In the genomic region with DNA sequence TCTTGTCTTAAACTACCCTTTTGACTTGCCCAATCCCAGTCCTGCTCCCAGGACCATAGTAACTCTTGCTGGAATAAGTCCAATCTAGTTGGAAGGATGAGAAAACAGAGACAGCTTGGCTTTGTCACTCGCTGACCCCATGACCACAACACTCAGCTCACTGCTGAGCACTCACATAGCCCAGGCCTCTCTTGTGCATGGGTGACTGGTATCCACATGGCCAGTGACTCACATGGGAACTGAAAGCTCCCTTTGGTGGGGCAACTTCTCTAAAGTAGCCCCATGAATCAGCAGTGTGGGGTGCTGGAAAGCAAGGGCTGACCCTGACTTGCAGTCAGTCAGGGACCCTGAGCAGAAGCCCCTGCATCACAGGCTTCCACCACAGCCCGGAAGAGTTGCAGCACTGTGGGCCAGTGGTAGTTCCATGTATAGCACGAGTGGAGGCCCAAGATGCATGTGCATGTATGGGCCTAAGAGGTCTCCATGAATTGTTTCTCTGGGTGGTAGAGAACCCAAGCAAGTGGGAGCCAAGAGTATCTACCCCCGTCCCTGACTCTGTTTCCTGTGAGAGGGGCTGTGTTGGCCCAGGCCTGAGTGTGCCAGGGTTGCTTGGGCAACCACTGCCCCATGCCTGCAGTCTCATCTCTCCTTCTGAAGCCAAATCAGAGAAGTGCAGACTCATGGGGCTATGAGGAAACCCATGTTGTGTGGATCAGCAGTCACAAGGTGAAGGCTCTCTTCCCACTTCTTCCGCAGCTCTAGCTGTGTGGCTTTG, we compare ENCODE assay signal across 8 cellular contexts.
DNase-seq lines count a peak whose midpoint lies in the region; ATAC-seq and TF ChIP-seq lines count a peak whose summit lies in the region.

No MANE protein-coding gene starts in this region.

- H3K9me3 ChIP-seq in CD4-positive, alpha-beta T cell (ENCODE audit: control insufficient read depth, low read length) = no peaks in the 10 kb centered on the region

- peak; percentile 55 for DNase-seq in activated CD4-positive, alpha-beta T cell treated with anti-CD3 and anti-CD28 coated beads for 48 hours
- no peak for DNase-seq in activated CD4-positive, alpha-beta T cell treated with anti-CD3 and anti-CD28 coated beads for 4 hours
- DNase-seq in activated T-cell treated with anti-CD3 and anti-CD28 coated beads, Interleukin-2, amount 50 U/mL, for 72 hours = peak; percentile 67 to 78
- DNase-seq in hippocampal formation (lab: John Stamatoyannopoulos, UW) = peak; percentile 8 to 54
- peak in 38 of 49 donors; percentile 8 to 81 (median 42) for DNase-seq in substantia nigra (lab: John Stamatoyannopoulos, UW)
- no peak for DNase-seq in CD4-positive, alpha-beta T cell
- no peak for DNase-seq in activated CD4-positive, alpha-beta T cell treated with anti-CD3 and anti-CD28 coated beads, Interleukin-2, amount 10 ng/mL, durations not matched to agents 7 days and 5 days

- POLR2A ChIA-PET in CD4-positive, alpha-beta T cell (lab: Charles Lee) = no interaction called here
- POLR2A ChIA-PET in activated CD4-positive, alpha-beta T cell treated with anti-CD3 and anti-CD28 coated beads, Interleukin-2, amount 10 ng/mL, durations not matched to agents 7 days and 5 days (lab: Charles Lee) = no interaction called here

- H3K27me3 ChIP-seq in CD4-positive, alpha-beta T cell (ENCODE audit: control insufficient read depth, insufficient read depth, low read length) = no peaks in the 10 kb centered on the region

- peak overlapping the region in 1 of 2 donors; percentile 31 for H3K4me3 Mint-ChIP-seq in activated T-cell treated with anti-CD3 and anti-CD28 coated beads, Interleukin-2, amount 50 U/mL, for 72 hours
- no peak overlapping the region for H3K4me3 Mint-ChIP-seq in CD4-positive, alpha-beta T cell
- no peak overlapping the region for H3K4me3 Mint-ChIP-seq in activated CD4-positive, alpha-beta T cell treated with anti-CD3 and anti-CD28 coated beads, Interleukin-2, amount 10 ng/mL, durations not matched to agents 7 days and 5 days

- ATAC-seq in HG03175 (IDR thresholded peaks at IDR 0.05; ENCODE audit: unreplicated experiment) = peak; percentile 58
- peak; percentile 86 to 88 for ATAC-seq in activated T-cell treated with anti-CD3 and anti-CD28 coated beads, Interleukin-2, amount 50 U/mL, for 72 hours (replicated peaks in 1 of 2)
- no peak for ATAC-seq in CD4-positive, alpha-beta T cell (ENCODE audit: poor library complexity)

- peaks cover 30% of the 10 kb centered on the region for H3K4me1 Mint-ChIP-seq in activated T-cell treated with anti-CD3 and anti-CD28 coated beads, Interleukin-2, amount 50 U/mL, for 72 hours (ENCODE audit: low read depth)
- H3K4me1 Mint-ChIP-seq in CD4-positive, alpha-beta T cell (ENCODE audit: low read depth) = no peaks in the 10 kb centered on the region
- peaks cover 39% of the 10 kb centered on the region for H3K4me1 Mint-ChIP-seq in activated CD4-positive, alpha-beta T cell treated with anti-CD3 and anti-CD28 coated beads, Interleukin-2, amount 10 ng/mL, durations not matched to agents 7 days and 5 days

- no peaks in the 10 kb centered on the region for H3K9me3 Mint-ChIP-seq in activated T-cell treated with anti-CD3 and anti-CD28 coated beads, Interleukin-2, amount 50 U/mL, for 72 hours
- H3K9me3 Mint-ChIP-seq in CD4-positive, alpha-beta T cell = no peaks in the 10 kb centered on the region
- H3K9me3 Mint-ChIP-seq in activated CD4-positive, alpha-beta T cell treated with anti-CD3 and anti-CD28 coated beads, Interleukin-2, amount 10 ng/mL, durations not matched to agents 7 days and 5 days = peaks cover 4% of the 10 kb centered on the region

- peak overlapping the region; percentile 68 for H3K27ac Mint-ChIP-seq in activated T-cell treated with anti-CD3 and anti-CD28 coated beads, Interleukin-2, amount 50 U/mL, for 72 hours
- no peak overlapping the region for H3K27ac Mint-ChIP-seq in CD4-positive, alpha-beta T cell
- H3K27ac Mint-ChIP-seq in activated CD4-positive, alpha-beta T cell treated with anti-CD3 and anti-CD28 coated beads, Interleukin-2, amount 10 ng/mL, durations not matched to agents 7 days and 5 days = no peak overlapping the region

- intact Hi-C loops in CD4-positive, alpha-beta T cell (cut with DNase I, micrococcal nuclease) = loop anchor here in 1 of 2 experiments (10.0 kb wide), 1 partner anchor 125 kb away; no protein-coding TSS in a partner anchor

- CTCF ChIA-PET in CD4-positive, alpha-beta T cell (lab: Charles Lee) = no interaction called here
- CTCF ChIA-PET in activated CD4-positive, alpha-beta T cell treated with anti-CD3 and anti-CD28 coated beads, Interleukin-2, amount 10 ng/mL, durations not matched to agents 7 days and 5 days (lab: Charles Lee) = interaction anchor here (0.5 to 3.5 kb wide), 7 partner anchors 11 to 338 kb away, joined by 3 to 26 read pairs (median 3); a partner anchor contains a TSS

- no peak overlapping the region for H3K27ac ChIP-seq in substantia nigra (ENCODE audit: low read depth, low read length, poor library complexity, severe bottlenecking)
- no peak overlapping the region for H3K27ac ChIP-seq in CD4-positive, alpha-beta T cell (ENCODE audit: low read depth, low read length)

- peaks cover 0 to 2% of the 10 kb centered on the region in 2 donors for H3K36me3 Mint-ChIP-seq in activated T-cell treated with anti-CD3 and anti-CD28 coated beads, Interleukin-2, amount 50 U/mL, for 72 hours (ENCODE audit: insufficient read depth in 2 of 2)
- no peaks in the 10 kb centered on the region for H3K36me3 Mint-ChIP-seq in CD4-positive, alpha-beta T cell (ENCODE audit: low read depth)
- peaks cover 6% of the 10 kb centered on the region for H3K36me3 Mint-ChIP-seq in activated CD4-positive, alpha-beta T cell treated with anti-CD3 and anti-CD28 coated beads, Interleukin-2, amount 10 ng/mL, durations not matched to agents 7 days and 5 days (ENCODE audit: low read depth)

- no peak for TF ChIP-seq CTCF in CD4-positive, alpha-beta T cell (IDR thresholded peaks at IDR 0.05)

- peaks cover 79% of the 10 kb centered on the region for H3K27me3 Mint-ChIP-seq in activated T-cell treated with anti-CD3 and anti-CD28 coated beads, Interleukin-2, amount 50 U/mL, for 72 hours (ENCODE audit: low read depth)
- no peaks in the 10 kb centered on the region for H3K27me3 Mint-ChIP-seq in CD4-positive, alpha-beta T cell
- H3K27me3 Mint-ChIP-seq in activated CD4-positive, alpha-beta T cell treated with anti-CD3 and anti-CD28 coated beads, Interleukin-2, amount 10 ng/mL, durations not matched to agents 7 days and 5 days = peaks cover 32% of the 10 kb centered on the region

Comparison
In these comparisons a context has a peak if more than half of its experiments do, and no peak if none do; other contexts are left out.
1. DNase-seq: peak in activated CD4-positive, alpha-beta T cell treated with anti-CD3 and anti-CD28 coated beads for 48 hours (single experiment), activated T-cell treated with anti-CD3 and anti-CD28 coated beads, Interleukin-2, amount 50 U/mL, for 72 hours (2 of 2), hippocampal formation (2 of 2) and substantia nigra (38 of 49); none in activated CD4-positive, alpha-beta T cell treated with anti-CD3 and anti-CD28 coated beads for 4 hours (0 of 2), CD4-positive, alpha-beta T cell (0 of 10) and activated CD4-positive, alpha-beta T cell treated with anti-CD3 and anti-CD28 coated beads, Interleukin-2, amount 10 ng/mL, durations not matched to agents 7 days and 5 days (single experiment).